In genomic region chr6:27688014-27688586, GRCh38 we compare ENCODE assay signal across 8 cellular contexts.
DNase-seq lines count a peak whose midpoint lies in the region; ATAC-seq and TF ChIP-seq lines count a peak whose summit lies in the region.

No MANE protein-coding gene starts in this region.

- TF ChIP-seq CTCF in Calu3 (IDR thresholded peaks at IDR 0.05; ENCODE audit: unreplicated experiment), result no peak
- TF ChIP-seq CTCF in neural cell (IDR thresholded peaks at IDR 0.05; ENCODE audit: poor library complexity, severe bottlenecking), result no peak

- H3K4me1 Mint-ChIP-seq in Calu3 (ENCODE audit: low read depth, unreplicated experiment), result peaks cover 14% of the 10 kb centered on the region
- peaks cover 16% of the 10 kb centered on the region for H3K4me1 Mint-ChIP-seq in activated T-cell treated with anti-CD3 and anti-CD28 coated beads, Interleukin-2, amount 50 U/mL, for 4 hours (ENCODE audit: low read depth)
- peaks cover 26% of the 10 kb centered on the region for H3K4me1 Mint-ChIP-seq in stimulated activated naive CD8-positive, alpha-beta T cell treated with anti-CD3 and anti-CD28 coated beads, Interleukin-15, Interleukin-2, amounts not matched to agents 100 ng/mL and 50 ng/mL, for 24 hours (ENCODE audit: low read depth)

- H3K9me3 ChIP-seq in neural cell (ENCODE audit: low read length), result no peaks in the 10 kb centered on the region

- no TSS peak for BruUV-seq in Calu3 (replicated peaks; lab: Mats Ljungman, UMichigan)

- H3K4me3 ChIP-seq in neural cell (ENCODE audit: low read length), result peak overlapping the region; percentile 70

- ATAC-seq in GM21723 (IDR thresholded peaks at IDR 0.05; ENCODE audit: unreplicated experiment), result peak; percentile 72
- peak; percentile 72 to 87 for ATAC-seq in activated T-cell treated with anti-CD3 and anti-CD28 coated beads, Interleukin-2, amount 50 U/mL, for 4 hours

- peak overlapping the region; percentile 84 for H3K4me3 Mint-ChIP-seq in Calu3 (ENCODE audit: low read depth, unreplicated experiment)
- peak overlapping the region; percentile 89 for H3K4me3 Mint-ChIP-seq in activated T-cell treated with anti-CD3 and anti-CD28 coated beads, Interleukin-2, amount 50 U/mL, for 4 hours
- H3K4me3 Mint-ChIP-seq in stimulated activated naive CD8-positive, alpha-beta T cell treated with anti-CD3 and anti-CD28 coated beads, Interleukin-15, Interleukin-2, amounts not matched to agents 100 ng/mL and 50 ng/mL, for 24 hours, result peak overlapping the region; percentile 90

- CTCF ChIA-PET in Calu3 (lab: Charles Lee), result interaction anchor here (0.8 to 1.5 kb wide), 12 partner anchors 14 to 216 kb away, joined by 3 to 8 read pairs (median 4); partner anchors contain the start of gene ZNF184

- no peaks in the 10 kb centered on the region for H4K20me1 ChIP-seq in neural cell (ENCODE audit: insufficient read depth)

- no peaks in the 10 kb centered on the region for H3K36me3 ChIP-seq in neural cell (ENCODE audit: insufficient read depth, low read length)

- no peaks in the 10 kb centered on the region for H3K9me2 ChIP-seq in neural cell (ENCODE audit: insufficient read depth, low read length)

- no peaks in the 10 kb centered on the region for H3K79me2 ChIP-seq in neural cell (replicated peaks; ENCODE audit: insufficient read depth, low read length)

- H3K9ac ChIP-seq in neural cell (ENCODE audit: low read length), result peak overlapping the region; percentile 72

- H2AFZ ChIP-seq in neural cell (ENCODE audit: low read depth, low read length), result peak overlapping the region; percentile 90

- peak overlapping the region; percentile 31 for H3K4me2 ChIP-seq in neural cell (ENCODE audit: low read length)

- intact Hi-C loops in Calu3 (cut with micrococcal nuclease; ENCODE audit: unreplicated experiment), result loop anchor here (1.0 to 10.0 kb wide), 5 partner anchors 71 to 499 kb away; no protein-coding TSS in a partner anchor

- peak overlapping the region; percentile 84 for H3K27ac Mint-ChIP-seq in Calu3 (ENCODE audit: unreplicated experiment)
- H3K27ac Mint-ChIP-seq in stimulated activated naive CD8-positive, alpha-beta T cell treated with anti-CD3 and anti-CD28 coated beads, Interleukin-15, Interleukin-2, amounts not matched to agents 100 ng/mL and 50 ng/mL, for 24 hours, result peak overlapping the region; percentile 95

- peak overlapping the region; percentile 82 for H3K27ac ChIP-seq in neural cell (ENCODE audit: low read length)

- H3K9me3 Mint-ChIP-seq in Calu3 (ENCODE audit: low read depth, unreplicated experiment), result no peaks in the 10 kb centered on the region
- H3K9me3 Mint-ChIP-seq in activated T-cell treated with anti-CD3 and anti-CD28 coated beads, Interleukin-2, amount 50 U/mL, for 4 hours, result no peaks in the 10 kb centered on the region
- no peaks in the 10 kb centered on the region for H3K9me3 Mint-ChIP-seq in stimulated activated naive CD8-positive, alpha-beta T cell treated with anti-CD3 and anti-CD28 coated beads, Interleukin-15, Interleukin-2, amounts not matched to agents 100 ng/mL and 50 ng/mL, for 24 hours

- H3K27me3 Mint-ChIP-seq in Calu3 (ENCODE audit: unreplicated experiment), result no peaks in the 10 kb centered on the region
- no peaks in the 10 kb centered on the region for H3K27me3 Mint-ChIP-seq in activated T-cell treated with anti-CD3 and anti-CD28 coated beads, Interleukin-2, amount 50 U/mL, for 4 hours (ENCODE audit: low read depth)
- peaks cover 16% of the 10 kb centered on the region for H3K27me3 Mint-ChIP-seq in stimulated activated naive CD8-positive, alpha-beta T cell treated with anti-CD3 and anti-CD28 coated beads, Interleukin-15, Interleukin-2, amounts not matched to agents 100 ng/mL and 50 ng/mL, for 24 hours

- DNase-seq in Calu3 (peak; percentile 87), KG1 (lab: John Stamatoyannopoulos, UW) (peak; percentile 93), fibroblast of peridontal ligament (ENCODE audit: extremely low read depth) (peak; percentile 90)
- DNase-seq in activated T-cell treated with anti-CD3 and anti-CD28 coated beads, Interleukin-2, amount 50 U/mL, for 4 hours, result peak; percentile 81

- peaks cover 28% of the 10 kb centered on the region for H3K36me3 Mint-ChIP-seq in Calu3 (ENCODE audit: insufficient read depth, unreplicated experiment)
- H3K36me3 Mint-ChIP-seq in activated T-cell treated with anti-CD3 and anti-CD28 coated beads, Interleukin-2, amount 50 U/mL, for 4 hours (ENCODE audit: insufficient read depth), result no peaks in the 10 kb centered on the region
- H3K36me3 Mint-ChIP-seq in stimulated activated naive CD8-positive, alpha-beta T cell treated with anti-CD3 and anti-CD28 coated beads, Interleukin-15, Interleukin-2, amounts not matched to agents 100 ng/mL and 50 ng/mL, for 24 hours (ENCODE audit: low read depth), result peaks cover 3% of the 10 kb centered on the region

- no peaks in the 10 kb centered on the region for H3F3A ChIP-seq in neural cell (ENCODE audit: insufficient read depth, low read length, poor library complexity, severe bottlenecking)

- TF ChIP-seq RAD21 in neural cell (conservative IDR thresholded peaks at IDR 0.05), result no peak

- peaks cover 7% of the 10 kb centered on the region for H3K27me3 ChIP-seq in neural cell (ENCODE audit: insufficient read depth, low read depth, low read length)

- TF ChIP-seq EP300 in neural cell (conservative IDR thresholded peaks at IDR 0.05; ENCODE audit: poor library complexity, severe bottlenecking), result no peak

TF ChIP-seq in PFSK-1, 5 proteins besides CTCF, POLR2A, EP300 and RAD21:
- TF ChIP-seq REST (IDR thresholded peaks at IDR 0.05; ENCODE audit: insufficient read depth in 1 of 2, low read depth in 2 of 2, low read length in 2 of 2) (no peak), SIN3A (IDR thresholded peaks at IDR 0.05; ENCODE audit: borderline replicate concordance, insufficient read depth, low read length) (peak; percentile 17; the same call in 1 of the 2 replicates)
TF ChIP-seq in PFSK-1: peak in this region for 1.

TF ChIP-seq in neural cell, 6 proteins besides CTCF, POLR2A, EP300 and RAD21:
- peak; percentile 36 for TF ChIP-seq POLR2AphosphoS5 (IDR thresholded peaks at IDR 0.05)
- no peak for TF ChIP-seq REST (IDR thresholded peaks at IDR 0.05; ENCODE audit: borderline replicate concordance)
- TF ChIP-seq EZH2 (IDR thresholded peaks at IDR 0.05; ENCODE audit: borderline replicate concordance, insufficient read depth, low read length, poor library complexity, severe bottlenecking), result no peak
- peak; percentile 45 for TF ChIP-seq MXI1 (conservative IDR thresholded peaks at IDR 0.05; ENCODE audit: poor library complexity, severe bottlenecking)

Comparison
In these comparisons a context has a peak if more than half of its experiments do, and no peak if none do; other contexts are left out.
1. Peak in every context shown above with its lines: DNase-seq, ATAC-seq, H3K4me3 ChIP-seq and H3K27ac ChIP-seq.